In the genomic region with DNA sequence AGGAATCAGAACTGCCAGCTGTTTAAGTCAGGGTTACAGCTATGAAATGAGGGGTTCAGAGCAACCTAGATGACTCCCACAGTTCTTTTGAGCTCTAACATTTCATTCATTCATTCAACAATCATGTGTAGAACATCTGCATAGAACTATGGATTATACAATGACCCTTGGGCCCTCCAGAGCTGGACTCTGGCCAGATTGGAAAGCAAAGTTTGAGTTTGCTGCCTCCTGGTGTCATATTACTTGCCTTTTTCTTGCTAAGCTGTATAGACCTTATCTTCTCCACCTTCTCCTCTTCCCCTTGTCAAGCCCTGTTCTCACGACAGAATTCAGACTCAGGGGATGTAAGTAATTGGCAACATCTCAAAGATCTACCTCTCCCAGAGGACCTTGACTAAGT, we compare ENCODE assay signal across 8 cellular contexts. TPM values are rescaled to one million over a fixed set of nuclear protein-coding genes. Genes with fewer than 3 reads are reported as not detected.
DNase-seq lines count a peak whose midpoint lies in the region; ATAC-seq, FAIRE-seq and TF ChIP-seq lines count a peak whose summit lies in the region.

No MANE protein-coding gene starts in this region.

- no TSS peak for BruUV-seq in GM12878 (replicated peaks; lab: Mats Ljungman, UMichigan)

- H3K36me3 ChIP-seq in GM12878 (ENCODE audit: control insufficient read depth in 2 of 2, insufficient read depth in 2 of 2, low read length in 1 of 2) (no peaks in the 10 kb centered on the region), lower lobe of right lung (no peaks in the 10 kb centered on the region)

- SMC1A ChIA-PET in GM12878 (lab: Charles Lee; ENCODE audit: uncharacterized antibody, unreplicated experiment), result interaction anchor here (0.6 to 4.0 kb wide), 5 partner anchors 30 to 156 kb away, joined by 3 to 17 read pairs (median 6); no protein-coding TSS in a partner anchor

- FAIRE-seq in GM12878 (lab: Jason Lieb, UNC), result peak; percentile 41
- no peak for FAIRE-seq in RCC 7860 (lab: Jason Lieb, UNC)

- no peak for TF ChIP-seq POLR2A in GM12878 (IDR thresholded peaks at IDR 0.05; ENCODE audit: low read depth, low read length)

- CTCF ChIA-PET in GM12878 (lab: Yijun Ruan, JAX), result interaction anchor here (1.0 to 5.3 kb wide), 9 partner anchors 9 to 156 kb away, joined by 3 to 38 read pairs (median 5); no protein-coding TSS in a partner anchor

- no peak overlapping the region for H3K4me2 ChIP-seq in GM12878 (ENCODE audit: control insufficient read depth, insufficient read depth)

- H3K27ac ChIP-seq in GM12878 (ENCODE audit: control insufficient read depth, insufficient read depth) (no peak overlapping the region), lower lobe of right lung (no peak overlapping the region)

- TF ChIP-seq RAD21 in GM12878 (IDR thresholded peaks at IDR 0.05; ENCODE audit: insufficient read depth, low read depth, low read length), result peak; percentile 55

- H3K4me3 ChIP-seq in GM12878 (no peak overlapping the region), lower lobe of right lung (no peak overlapping the region)

- H3K79me2 ChIP-seq in GM12878 (ENCODE audit: control insufficient read depth, insufficient read depth, low read length), result no peaks in the 10 kb centered on the region

- TF ChIP-seq CTCF in GM12878 (IDR thresholded peaks at IDR 0.05 in 2 of 3, conservative IDR thresholded peaks at IDR 0.05 in 1 of 3; ENCODE audit: control insufficient read depth in 2 of 3, extremely low read depth in 1 of 3, insufficient read depth in 1 of 3, low read depth in 3 of 3, low read length in 3 of 3) (peak; percentile 25 to 41 (median 37); a peak in 4 of 6 replicates), lower lobe of right lung (IDR thresholded peaks at IDR 0.05) (peak; percentile 46)

- H4K20me1 ChIP-seq in GM12878 (ENCODE audit: control insufficient read depth, insufficient read depth), result no peaks in the 10 kb centered on the region

- no peak overlapping the region for H2AFZ ChIP-seq in GM12878 (ENCODE audit: control insufficient read depth, low read depth, low read length)

- ATAC-seq in GM12878 (peak; percentile 38; the same call in 1 of the 3 replicates), lower lobe of right lung (peak; percentile 21 to 51)
- no peak for ATAC-seq in activated CD4-positive, CD25-positive, alpha-beta regulatory T cell treated with anti-CD3 and anti-CD28 coated beads, Interleukin-2, amount 50 U/mL, for 24 hours

- no peaks in the 10 kb centered on the region for H3K9me3 ChIP-seq in GM12878 (replicated peaks; ENCODE audit: control insufficient read depth, insufficient read depth, low read length)
- no peaks in the 10 kb centered on the region for H3K9me3 ChIP-seq in lower lobe of right lung

- no peak overlapping the region for H3K9ac ChIP-seq in GM12878 (ENCODE audit: control insufficient read depth, insufficient read depth, low read length)

- H3K27me3 ChIP-seq in GM12878 (replicated peaks in 1 of 2; ENCODE audit: control insufficient read depth in 2 of 2, insufficient read depth in 2 of 2, low read length in 1 of 2) (no peaks in the 10 kb centered on the region; a peak in 1 of 4 replicates), lower lobe of right lung (ENCODE audit: low read depth) (no peaks in the 10 kb centered on the region)

- no peaks in the 10 kb centered on the region for H3K4me1 ChIP-seq in GM12878 (ENCODE audit: control insufficient read depth, insufficient read depth, low read length)
- H3K4me1 ChIP-seq in lower lobe of right lung, result no peaks in the 10 kb centered on the region

- RAD21 ChIA-PET in GM12878 (lab: Charles Lee; ENCODE audit: unreplicated experiment), result interaction anchor here (1.0 to 2.0 kb wide), 4 partner anchors 46 to 735 kb away, joined by 3 to 8 read pairs (median 8); no protein-coding TSS in a partner anchor

- DNase-seq in COR-L47 (lab: John Stamatoyannopoulos, UW) (peak; percentile 3), HS-5 (ENCODE audit: low read depth) (peak; percentile 20), GM12878 (ENCODE audit: low read depth, low spot score) (no peak), lower lobe of right lung (no peak), RCC 7860 (ENCODE audit: low spot score) (no peak), D341Med (ENCODE audit: low spot score) (no peak)
- DNase-seq in stimulated activated CD4-positive, alpha-beta T cell treated with anti-CD3 and anti-CD28 coated beads, Interleukin-4, amount 100 ng/mL, for 1 hour, result no peak

- WGBS in GM12878 (ENCODE audit: insufficient coverage, insufficient replicate concordance, low lambda C conversion rate, missing lambda C conversion rate), result 0% methylated on average over 1 of the region's 1 CpG

- intact Hi-C loops in GM12878 (cut with micrococcal nuclease; ENCODE audit: unreplicated experiment) (no loop called here), lower lobe of right lung (cut with DNase I) (no loop called here)

- TF ChIP-seq EP300 in GM12878 (IDR thresholded peaks at IDR 0.05; ENCODE audit: borderline replicate concordance in 1 of 2, control insufficient read depth in 1 of 2, low read depth in 2 of 2, low read length in 2 of 2), result no peak

- POLR2A ChIA-PET in GM12878 (lab: Charles Lee), result interaction anchor here (0.5 kb wide), 1 partner anchor 1096 kb away, joined by 3 read pairs; no protein-coding TSS in a partner anchor

- in situ Hi-C loops in GM12878 (cut with MboI), result no loop called here

TF ChIP-seq in GM12878, 131 proteins besides CTCF, POLR2A, EP300 and RAD21:
- TF ChIP-seq SMC3 (IDR thresholded peaks at IDR 0.05; ENCODE audit: borderline replicate concordance, low read length) (peak; percentile 59; the same call in 1 of the 2 replicates), ZNF217 (IDR thresholded peaks at IDR 0.05) (no peak), MAX (IDR thresholded peaks at IDR 0.05; ENCODE audit: low read depth, low read length) (no peak)

RNA-seq across cellular contexts. Expression of gene CASQ2, which starts 4.0 kb away (rescaled TPM):
- not detected in 2 replicates for total RNA-seq in GM12878 (2013; cell fraction: nucleolus; rRNA removed)
- total RNA-seq in GM12878 (2014; rRNA removed) (not detected in 2 replicates), GM12878 (2014; rRNA removed; fragmentation: Illumina TruSeq; extraction: Trizol) (not detected in 2 replicates), GM12878 (2021) (not detected in 2 replicates), lower lobe of right lung (3.3 TPM)
- not detected for polyA plus RNA-seq in GM12878 (2011; ENCODE audit: low read depth)
- polyA plus RNA-seq in GM12878 (2011; rRNA removed) (not detected in 2 replicates), GM12878 (2014; fragmentation: Illumina TruSeq; extraction: Trizol) (not detected in 2 replicates), GM12878 (2014; fragmentation: Nextera tagmentation; extraction: Ambion mirVana) (not detected), GM12878 (2014; rRNA removed) (not detected in 2 replicates), GM12878 (2016; fragmentation: Nextera tagmentation; extraction: Ambion mirVana) (not detected)
- polyA plus RNA-seq in GM12878 (2011; cell fraction: cytosol; rRNA removed), result not detected in 2 replicates
- not detected in 2 replicates for polyA plus RNA-seq in GM12878 (2011; cell fraction: nucleus; rRNA removed)
- not detected in 2 replicates for polyA plus RNA-seq in GM12878 (2012)
- not detected in 2 replicates for polyA minus RNA-seq in GM12878 (2011; rRNA and poly(A)+ RNA removed)
- polyA minus RNA-seq in GM12878 (2011; cell fraction: cytosol; rRNA and poly(A)+ RNA removed), result not detected in 2 replicates
- polyA minus RNA-seq in GM12878 (2011; cell fraction: nucleus; rRNA and poly(A)+ RNA removed), result not detected in 2 replicates

Comparison
In these comparisons a context has a peak if more than half of its experiments do, and no peak if none do; other contexts are left out.
1. DNase-seq: peak in COR-L47 (single experiment) and HS-5 (single experiment); none in GM12878 (single experiment), lower lobe of right lung (single experiment), stimulated activated CD4-positive, alpha-beta T cell treated with anti-CD3 and anti-CD28 coated beads, Interleukin-4, amount 100 ng/mL, for 1 hour (single experiment), RCC 7860 (single experiment) and D341Med (single experiment).
2. ATAC-seq: peak in GM12878 (single experiment) and lower lobe of right lung (2 of 2); none in activated CD4-positive, CD25-positive, alpha-beta regulatory T cell treated with anti-CD3 and anti-CD28 coated beads, Interleukin-2, amount 50 U/mL, for 24 hours (0 of 2).